8 cellular contexts compared by ENCODE assay signal in the genomic region with DNA sequence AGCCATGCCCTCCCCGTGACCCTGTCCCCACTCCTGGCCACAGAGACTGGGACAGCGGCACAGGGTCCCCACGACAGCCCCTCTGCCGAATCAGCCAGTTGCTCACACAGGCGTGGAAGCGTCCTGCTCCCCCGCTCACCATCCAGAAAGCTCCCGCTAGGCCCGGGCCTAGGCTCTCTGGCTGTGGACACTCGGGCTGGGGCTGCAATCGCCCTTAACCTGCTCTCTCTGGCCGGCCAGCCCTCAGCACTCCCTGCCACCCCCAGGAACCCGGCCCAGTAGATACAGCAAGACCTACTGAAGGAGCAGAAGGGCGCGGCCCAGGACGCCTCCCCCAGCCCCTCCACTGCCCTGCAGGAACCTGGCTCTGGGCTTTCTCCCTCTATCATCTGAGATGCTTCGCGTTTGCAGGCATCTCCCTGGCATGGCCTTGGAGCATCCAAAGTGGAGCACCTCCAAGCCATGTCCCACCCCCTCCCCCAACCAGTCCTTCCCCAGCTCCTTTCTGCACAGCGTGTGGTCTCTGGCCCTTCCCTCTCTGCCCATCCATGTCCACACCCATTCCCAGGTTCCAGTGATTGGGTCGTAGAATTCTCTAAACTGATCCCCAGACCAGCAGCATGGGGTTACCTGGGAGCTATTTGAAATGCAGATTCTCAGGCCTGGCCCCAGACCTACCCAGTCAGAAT.
DNase-seq lines count a peak whose midpoint lies in the region; ATAC-seq and TF ChIP-seq lines count a peak whose summit lies in the region.

No MANE protein-coding gene starts in this region.

- no peaks in the 10 kb centered on the region for H3K9me3 ChIP-seq in heart right ventricle

- DNase-seq in ELF-1 (ENCODE audit: low read depth, low spot score) (peak; percentile 35), T-cell (no peak), heart right ventricle (no peak), retinal pigment epithelial cell (ENCODE audit: low read depth) (no peak), nucleus accumbens (lab: John Stamatoyannopoulos, UW) (no peak), NCI-H146 (lab: John Stamatoyannopoulos, UW) (no peak), HUDEP-2 (lab: John Stamatoyannopoulos, UW; ENCODE audit: unreplicated experiment in 76 of 76) (no peak)
- DNase-seq in effector CD4-positive, alpha-beta T cell = no peak

- no peaks in the 10 kb centered on the region for H3K9me3 Mint-ChIP-seq in T-cell

- POLR2A ChIA-PET in T-cell (lab: Charles Lee) = no interaction called here

- H3K4me3 ChIP-seq in heart right ventricle (peak overlapping the region; percentile 23 to 64 (median 52)), retinal pigment epithelial cell (ENCODE audit: low read length) (peak overlapping the region; percentile 49)

- 40 to 43% methylated on average over 20 of the region's 20 CpGs for WGBS in heart right ventricle, 2 donors

- peak overlapping the region in 1 of 10 donors; percentile 35 for H3K27ac ChIP-seq in heart right ventricle

- TF ChIP-seq CTCF in heart right ventricle (IDR thresholded peaks at IDR 0.05) (no peak), retinal pigment epithelial cell (conservative IDR thresholded peaks at IDR 0.05; ENCODE audit: low read depth, low read length) (no peak)

- H3K27ac Mint-ChIP-seq in T-cell = no peak overlapping the region

- ATAC-seq in T-cell (replicated peaks in 1 of 4) (no peak), heart right ventricle (peak in 4 of 8 donors; percentile 8 to 38 (median 14))

- H3K27me3 ChIP-seq in heart right ventricle = peaks cover 0 to 14% (median 0%) of the 10 kb centered on the region in 7 donors

- peak overlapping the region in 2 of 3 donors; percentile 21 to 67 for H3K4me3 Mint-ChIP-seq in T-cell

- H3K36me3 ChIP-seq in heart right ventricle = peaks cover 0 to 20% (median 0%) of the 10 kb centered on the region in 9 donors

- intact Hi-C loops in heart right ventricle (cut with DNase I) = loop anchor here (1.0 to 10.0 kb wide), 12 partner anchors 57 to 1095 kb away; no protein-coding TSS in a partner anchor

- H3K36me3 Mint-ChIP-seq in T-cell = no peaks in the 10 kb centered on the region

- peaks cover 5 to 16% (median 14%) of the 10 kb centered on the region in 3 donors for H3K4me1 Mint-ChIP-seq in T-cell

- H3K4me1 ChIP-seq in heart right ventricle = peaks cover 0 to 29% (median 22%) of the 10 kb centered on the region in 9 donors

- H3K27me3 Mint-ChIP-seq in T-cell = peaks cover 9% of the 10 kb centered on the region in 2 donors

- CTCF ChIA-PET in T-cell (lab: Charles Lee) = interaction anchor here (1.3 to 4.6 kb wide), 4 partner anchors 17 to 58 kb away, joined by 3 to 31 read pairs (median 8); no protein-coding TSS in a partner anchor
